In the genomic region with DNA sequence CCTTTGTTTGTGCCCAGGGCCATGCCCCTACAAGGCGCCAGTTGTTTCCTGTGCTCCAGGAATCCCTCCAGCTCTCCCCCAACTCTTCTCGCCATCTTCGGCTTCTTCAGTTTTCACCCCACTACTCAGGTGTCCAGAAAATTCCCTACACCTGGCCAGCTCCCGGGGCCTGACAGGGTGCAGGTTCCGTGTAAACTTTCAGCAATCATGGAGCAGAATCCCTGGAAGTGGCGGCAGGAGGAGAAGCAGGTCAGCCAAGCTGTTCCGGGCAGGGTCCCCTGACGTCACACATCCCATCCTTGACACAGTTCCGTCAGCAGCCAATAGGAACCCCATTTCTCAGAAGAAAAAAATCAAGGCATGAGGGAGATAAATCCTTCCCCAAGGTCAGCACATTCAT, we compare ENCODE assay signal across 14 cellular contexts. TPM values are rescaled to one million over a fixed set of nuclear protein-coding genes. Genes with fewer than 3 reads are reported as not detected.
DNase-seq lines count a peak whose midpoint lies in the region; ATAC-seq and TF ChIP-seq lines count a peak whose summit lies in the region.
"Had no signal": no experiment of that assay in that cellular context is flagged by ENCODE, and none has a peak within 500 bp of the region (broad histone marks: within the 10 kb centered on the region; RNA-seq: fewer than 3 reads in every experiment).

No MANE protein-coding gene starts in this region.

- no peak overlapping the region for H3K4me3 Mint-ChIP-seq in activated naive CD8-positive, alpha-beta T cell treated with anti-CD3 and anti-CD28 coated beads, Interleukin-2, amount 10 ng/mL, durations not matched to agents 7 days and 5 days
- no peak overlapping the region for H3K4me3 Mint-ChIP-seq in activated naive CD8-positive, alpha-beta T cell treated with anti-CD3 and anti-CD28 coated beads for 36 hours
- H3K4me3 Mint-ChIP-seq: CD4-positive, CD25-positive, alpha-beta regulatory T cell; IgD-negative memory B cell had no signal

- ATAC-seq in activated naive CD8-positive, alpha-beta T cell treated with anti-CD3 and anti-CD28 coated beads, Interleukin-2, amount 10 ng/mL, durations not matched to agents 7 days and 5 days (ENCODE audit: low read depth) = no peak
- no peak for ATAC-seq in sciatic nerve
- ATAC-seq: GM12878 had no signal

- POLR2A ChIA-PET in activated naive CD8-positive, alpha-beta T cell treated with anti-CD3 and anti-CD28 coated beads, Interleukin-2, amount 10 ng/mL, durations not matched to agents 7 days and 5 days (lab: Charles Lee) = no interaction called here

- no peak for TF ChIP-seq CTCF in coronary artery (IDR thresholded peaks at IDR 0.05)

- DNase-seq in activated naive CD8-positive, alpha-beta T cell treated with anti-CD3 and anti-CD28 coated beads, Interleukin-2, amount 10 ng/mL, durations not matched to agents 7 days and 5 days = peak; percentile 10
- DNase-seq in activated naive CD8-positive, alpha-beta T cell treated with anti-CD3 and anti-CD28 coated beads for 36 hours = no peak
- peak; percentile 62 for DNase-seq in coronary artery (ENCODE audit: low spot score)
- peak; percentile 22 for DNase-seq in sciatic nerve (ENCODE audit: low spot score)
- no peak for DNase-seq in T-helper 2 cell
- no peak for DNase-seq in GDM1 (lab: John Stamatoyannopoulos, UW)
- no peak for DNase-seq in AML-193 (lab: John Stamatoyannopoulos, UW)
- DNase-seq: 8988T; CD4-positive, CD25-positive, alpha-beta regulatory T cell; GM23248; H7 had no signal

- intact Hi-C loops in sciatic nerve (cut with DNase I) = no loop called here

- no peaks in the 10 kb centered on the region for H3K4me1 Mint-ChIP-seq in activated naive CD8-positive, alpha-beta T cell treated with anti-CD3 and anti-CD28 coated beads, Interleukin-2, amount 10 ng/mL, durations not matched to agents 7 days and 5 days
- H3K4me1 Mint-ChIP-seq in activated naive CD8-positive, alpha-beta T cell treated with anti-CD3 and anti-CD28 coated beads for 36 hours = no peaks in the 10 kb centered on the region
- H3K4me1 Mint-ChIP-seq: CD4-positive, CD25-positive, alpha-beta regulatory T cell; IgD-negative memory B cell had no signal

- H3K27ac ChIP-seq in coronary artery = no peak overlapping the region
- H3K27ac ChIP-seq: BLaER1 treated with 17β-estradiol and CSF1 and Interleukin-3, amounts not matched to agents 10 nM and 100 nM; GM23248 had no signal

- H3K27me3 Mint-ChIP-seq in activated naive CD8-positive, alpha-beta T cell treated with anti-CD3 and anti-CD28 coated beads, Interleukin-2, amount 10 ng/mL, durations not matched to agents 7 days and 5 days = peaks cover 27% of the 10 kb centered on the region
- peaks cover 31% of the 10 kb centered on the region for H3K27me3 Mint-ChIP-seq in activated naive CD8-positive, alpha-beta T cell treated with anti-CD3 and anti-CD28 coated beads for 36 hours

- no peak overlapping the region for H3K4me3 ChIP-seq in coronary artery
- H3K4me3 ChIP-seq: BLaER1 treated with 17β-estradiol and CSF1 and Interleukin-3, amounts not matched to agents 10 nM and 100 nM; GM12878; GM23248 had no signal

- no peak overlapping the region for H3K27ac Mint-ChIP-seq in activated naive CD8-positive, alpha-beta T cell treated with anti-CD3 and anti-CD28 coated beads, Interleukin-2, amount 10 ng/mL, durations not matched to agents 7 days and 5 days
- H3K27ac Mint-ChIP-seq in activated naive CD8-positive, alpha-beta T cell treated with anti-CD3 and anti-CD28 coated beads for 36 hours = no peak overlapping the region
- H3K27ac Mint-ChIP-seq: CD4-positive, CD25-positive, alpha-beta regulatory T cell; IgD-negative memory B cell had no signal

- no peaks in the 10 kb centered on the region for H3K36me3 Mint-ChIP-seq in activated naive CD8-positive, alpha-beta T cell treated with anti-CD3 and anti-CD28 coated beads, Interleukin-2, amount 10 ng/mL, durations not matched to agents 7 days and 5 days
- H3K36me3 Mint-ChIP-seq in activated naive CD8-positive, alpha-beta T cell treated with anti-CD3 and anti-CD28 coated beads for 36 hours = no peaks in the 10 kb centered on the region
- H3K36me3 Mint-ChIP-seq: CD4-positive, CD25-positive, alpha-beta regulatory T cell; IgD-negative memory B cell had no signal

- no peaks in the 10 kb centered on the region for H3K9me3 Mint-ChIP-seq in activated naive CD8-positive, alpha-beta T cell treated with anti-CD3 and anti-CD28 coated beads, Interleukin-2, amount 10 ng/mL, durations not matched to agents 7 days and 5 days
- no peaks in the 10 kb centered on the region for H3K9me3 Mint-ChIP-seq in activated naive CD8-positive, alpha-beta T cell treated with anti-CD3 and anti-CD28 coated beads for 36 hours

RNA-seq across cellular contexts. Expression of gene ADGRD2, which starts 12.2 kb away (rescaled TPM):
- total RNA-seq in activated naive CD8-positive, alpha-beta T cell treated with anti-CD3 and anti-CD28 coated beads, Interleukin-2, amount 10 ng/mL, durations not matched to agents 7 days and 5 days = not detected
- total RNA-seq in activated naive CD8-positive, alpha-beta T cell treated with anti-CD3 and anti-CD28 coated beads for 36 hours = not detected
- total RNA-seq in sciatic nerve = not detected
- total RNA-seq: CD4-positive, CD25-positive, alpha-beta regulatory T cell; GM12878; GM23248; H7 had no signal

RNA-seq across cellular contexts. Expression of gene PSMB7, which starts 22.8 kb away (rescaled TPM):
- total RNA-seq in activated naive CD8-positive, alpha-beta T cell treated with anti-CD3 and anti-CD28 coated beads, Interleukin-2, amount 10 ng/mL, durations not matched to agents 7 days and 5 days = 10 to 100 TPM; 88.7 to 93.6 TPM
- 100 to 1,000 TPM; 191 to 199 TPM for total RNA-seq in activated naive CD8-positive, alpha-beta T cell treated with anti-CD3 and anti-CD28 coated beads for 36 hours
- total RNA-seq in sciatic nerve = 87.6 TPM

Comparison
In these comparisons a context has a peak if more than half of its experiments do, and no peak if none do; other contexts are left out.
1. DNase-seq: peak in activated naive CD8-positive, alpha-beta T cell treated with anti-CD3 and anti-CD28 coated beads, Interleukin-2, amount 10 ng/mL, durations not matched to agents 7 days and 5 days (single experiment), coronary artery (single experiment) and sciatic nerve (single experiment); none in activated naive CD8-positive, alpha-beta T cell treated with anti-CD3 and anti-CD28 coated beads for 36 hours (single experiment), T-helper 2 cell (0 of 5), GDM1 (single experiment) and AML-193 (0 of 2).